1 cellular context compared by ENCODE assay signal in the genomic region with DNA sequence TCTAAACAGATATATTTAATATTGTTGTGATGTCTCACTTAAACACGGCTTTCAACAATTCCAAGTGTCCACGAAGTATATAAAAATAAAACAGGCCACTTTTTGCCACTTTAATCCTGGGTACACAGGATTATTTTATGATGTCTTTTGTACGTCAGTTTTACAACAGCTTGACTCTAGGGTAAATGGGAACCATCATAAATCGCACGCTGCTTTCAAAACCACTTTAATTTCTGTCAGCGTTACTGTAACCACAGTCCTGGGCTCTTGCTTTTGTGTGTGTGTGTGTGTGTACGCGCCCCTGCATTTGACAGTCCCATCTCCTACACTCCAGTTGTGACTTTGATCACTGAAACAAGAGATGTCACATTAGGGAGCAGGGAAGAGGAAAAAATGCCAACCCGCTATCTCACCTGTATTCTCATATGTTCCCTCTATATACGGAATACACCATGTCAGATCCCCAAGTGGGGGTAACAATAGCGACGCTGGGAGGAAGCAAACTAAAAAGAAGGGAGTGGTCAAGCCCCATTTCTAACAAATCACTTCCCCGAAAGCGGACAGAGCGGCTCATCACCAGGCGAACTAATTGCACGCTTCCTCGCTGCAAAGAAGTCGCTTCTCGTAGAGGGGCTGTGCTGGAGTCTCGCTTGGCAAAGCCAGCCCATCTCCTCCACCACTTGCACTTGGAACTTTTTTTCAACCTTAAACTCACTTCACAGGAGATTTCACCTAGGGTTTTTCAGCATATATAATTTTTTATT.
TF ChIP-seq lines count a peak whose summit lies in the region.

No MANE protein-coding gene starts in this region.

TF ChIP-seq in HEK293, 187 proteins besides CTCF, POLR2A, EP300 and RAD21 (continued from another document):
- TF ChIP-seq, protein P1, sequence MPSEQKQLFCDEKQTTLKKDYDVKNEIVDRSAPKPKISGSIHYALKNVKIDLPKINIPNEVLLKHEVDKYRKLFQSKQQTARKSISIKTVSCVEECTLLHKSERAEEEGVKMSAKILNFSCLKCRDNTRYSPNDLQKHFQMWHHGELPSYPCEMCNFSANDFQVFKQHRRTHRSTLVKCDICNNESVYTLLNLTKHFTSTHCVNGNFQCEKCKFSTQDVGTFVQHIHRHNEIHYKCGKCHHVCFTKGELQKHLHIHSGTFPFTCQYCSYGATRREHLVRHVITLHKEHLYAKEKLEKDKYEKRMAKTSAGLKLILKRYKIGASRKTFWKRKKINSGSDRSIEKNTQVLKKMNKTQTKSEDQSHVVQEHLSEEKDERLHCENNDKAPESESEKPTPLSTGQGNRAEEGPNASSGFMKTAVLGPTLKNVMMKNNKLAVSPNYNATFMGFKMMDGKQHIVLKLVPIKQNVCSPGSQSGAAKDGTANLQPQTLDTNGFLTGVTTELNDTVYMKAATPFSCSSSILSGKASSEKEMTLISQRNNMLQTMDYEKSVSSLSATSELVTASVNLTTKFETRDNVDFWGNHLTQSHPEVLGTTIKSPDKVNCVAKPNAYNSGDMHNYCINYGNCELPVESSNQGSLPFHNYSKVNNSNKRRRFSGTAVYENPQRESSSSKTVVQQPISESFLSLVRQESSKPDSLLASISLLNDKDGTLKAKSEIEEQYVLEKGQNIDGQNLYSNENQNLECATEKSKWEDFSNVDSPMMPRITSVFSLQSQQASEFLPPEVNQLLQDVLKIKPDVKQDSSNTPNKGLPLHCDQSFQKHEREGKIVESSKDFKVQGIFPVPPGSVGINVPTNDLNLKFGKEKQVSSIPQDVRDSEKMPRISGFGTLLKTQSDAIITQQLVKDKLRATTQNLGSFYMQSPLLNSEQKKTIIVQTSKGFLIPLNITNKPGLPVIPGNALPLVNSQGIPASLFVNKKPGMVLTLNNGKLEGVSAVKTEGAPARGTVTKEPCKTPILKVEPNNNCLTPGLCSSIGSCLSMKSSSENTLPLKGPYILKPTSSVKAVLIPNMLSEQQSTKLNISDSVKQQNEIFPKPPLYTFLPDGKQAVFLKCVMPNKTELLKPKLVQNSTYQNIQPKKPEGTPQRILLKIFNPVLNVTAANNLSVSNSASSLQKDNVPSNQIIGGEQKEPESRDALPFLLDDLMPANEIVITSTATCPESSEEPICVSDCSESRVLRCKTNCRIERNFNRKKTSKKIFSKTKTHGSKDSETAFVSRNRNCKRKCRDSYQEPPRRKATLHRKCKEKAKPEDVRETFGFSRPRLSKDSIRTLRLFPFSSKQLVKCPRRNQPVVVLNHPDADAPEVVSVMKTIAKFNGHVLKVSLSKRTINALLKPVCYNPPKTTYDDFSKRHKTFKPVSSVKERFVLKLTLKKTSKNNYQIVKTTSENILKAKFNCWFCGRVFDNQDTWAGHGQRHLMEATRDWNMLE (tag by site-specific recombination; conservative IDR thresholded peaks at IDR 0.05; ENCODE audit: low read depth): no peak
- TF ChIP-seq, protein P2, sequence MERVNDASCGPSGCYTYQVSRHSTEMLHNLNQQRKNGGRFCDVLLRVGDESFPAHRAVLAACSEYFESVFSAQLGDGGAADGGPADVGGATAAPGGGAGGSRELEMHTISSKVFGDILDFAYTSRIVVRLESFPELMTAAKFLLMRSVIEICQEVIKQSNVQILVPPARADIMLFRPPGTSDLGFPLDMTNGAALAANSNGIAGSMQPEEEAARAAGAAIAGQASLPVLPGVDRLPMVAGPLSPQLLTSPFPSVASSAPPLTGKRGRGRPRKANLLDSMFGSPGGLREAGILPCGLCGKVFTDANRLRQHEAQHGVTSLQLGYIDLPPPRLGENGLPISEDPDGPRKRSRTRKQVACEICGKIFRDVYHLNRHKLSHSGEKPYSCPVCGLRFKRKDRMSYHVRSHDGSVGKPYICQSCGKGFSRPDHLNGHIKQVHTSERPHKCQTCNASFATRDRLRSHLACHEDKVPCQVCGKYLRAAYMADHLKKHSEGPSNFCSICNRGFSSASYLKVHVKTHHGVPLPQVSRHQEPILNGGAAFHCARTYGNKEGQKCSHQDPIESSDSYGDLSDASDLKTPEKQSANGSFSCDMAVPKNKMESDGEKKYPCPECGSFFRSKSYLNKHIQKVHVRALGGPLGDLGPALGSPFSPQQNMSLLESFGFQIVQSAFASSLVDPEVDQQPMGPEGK (tag by site-specific recombination; IDR thresholded peaks at IDR 0.05): no peak
- TF ChIP-seq MZF1 (tag by site-specific recombination; IDR thresholded peaks at IDR 0.05; ENCODE audit: borderline replicate concordance) (peak; percentile 71; the same call in 1 of the 2 replicates), SCRT2 (tag by site-specific recombination; IDR thresholded peaks at IDR 0.05) (no peak), ZNF37A (tag by site-specific recombination; IDR thresholded peaks at IDR 0.05) (no peak), ZNF214 (tag by site-specific recombination; IDR thresholded peaks at IDR 0.05; ENCODE audit: borderline replicate concordance) (no peak), ZNF530 (tag by site-specific recombination; IDR thresholded peaks at IDR 0.05; ENCODE audit: low read depth) (no peak), ZXDB (tag by site-specific recombination; IDR thresholded peaks at IDR 0.05) (no peak), TRIM28 (IDR thresholded peaks at IDR 0.05; ENCODE audit: borderline replicate concordance, low read length) (no peak), ZNF114 (tag by site-specific recombination; IDR thresholded peaks at IDR 0.05) (no peak), ZBTB20 (tag by site-specific recombination; IDR thresholded peaks at IDR 0.05) (peak; percentile 71), ZNF600 (tag by site-specific recombination; IDR thresholded peaks at IDR 0.05) (peak; percentile 68), ZNF626 (tag by site-specific recombination; IDR thresholded peaks at IDR 0.05) (no peak), ZBTB17 (tag by site-specific recombination; IDR thresholded peaks at IDR 0.05) (peak; percentile 52; the same call in 1 of the 2 replicates), ZNF792 (tag by site-specific recombination; IDR thresholded peaks at IDR 0.05) (no peak), ZNF830 (tag by site-specific recombination; IDR thresholded peaks at IDR 0.05; ENCODE audit: low read depth) (no peak), ZNF560 (tag by site-specific recombination; IDR thresholded peaks at IDR 0.05; ENCODE audit: borderline replicate concordance) (no peak), FEZF1 (tag by site-specific recombination; IDR thresholded peaks at IDR 0.05) (peak; percentile 97), ZNF654 (tag by site-specific recombination; IDR thresholded peaks at IDR 0.05; ENCODE audit: low read depth) (no peak)
- TF ChIP-seq, protein P3, sequence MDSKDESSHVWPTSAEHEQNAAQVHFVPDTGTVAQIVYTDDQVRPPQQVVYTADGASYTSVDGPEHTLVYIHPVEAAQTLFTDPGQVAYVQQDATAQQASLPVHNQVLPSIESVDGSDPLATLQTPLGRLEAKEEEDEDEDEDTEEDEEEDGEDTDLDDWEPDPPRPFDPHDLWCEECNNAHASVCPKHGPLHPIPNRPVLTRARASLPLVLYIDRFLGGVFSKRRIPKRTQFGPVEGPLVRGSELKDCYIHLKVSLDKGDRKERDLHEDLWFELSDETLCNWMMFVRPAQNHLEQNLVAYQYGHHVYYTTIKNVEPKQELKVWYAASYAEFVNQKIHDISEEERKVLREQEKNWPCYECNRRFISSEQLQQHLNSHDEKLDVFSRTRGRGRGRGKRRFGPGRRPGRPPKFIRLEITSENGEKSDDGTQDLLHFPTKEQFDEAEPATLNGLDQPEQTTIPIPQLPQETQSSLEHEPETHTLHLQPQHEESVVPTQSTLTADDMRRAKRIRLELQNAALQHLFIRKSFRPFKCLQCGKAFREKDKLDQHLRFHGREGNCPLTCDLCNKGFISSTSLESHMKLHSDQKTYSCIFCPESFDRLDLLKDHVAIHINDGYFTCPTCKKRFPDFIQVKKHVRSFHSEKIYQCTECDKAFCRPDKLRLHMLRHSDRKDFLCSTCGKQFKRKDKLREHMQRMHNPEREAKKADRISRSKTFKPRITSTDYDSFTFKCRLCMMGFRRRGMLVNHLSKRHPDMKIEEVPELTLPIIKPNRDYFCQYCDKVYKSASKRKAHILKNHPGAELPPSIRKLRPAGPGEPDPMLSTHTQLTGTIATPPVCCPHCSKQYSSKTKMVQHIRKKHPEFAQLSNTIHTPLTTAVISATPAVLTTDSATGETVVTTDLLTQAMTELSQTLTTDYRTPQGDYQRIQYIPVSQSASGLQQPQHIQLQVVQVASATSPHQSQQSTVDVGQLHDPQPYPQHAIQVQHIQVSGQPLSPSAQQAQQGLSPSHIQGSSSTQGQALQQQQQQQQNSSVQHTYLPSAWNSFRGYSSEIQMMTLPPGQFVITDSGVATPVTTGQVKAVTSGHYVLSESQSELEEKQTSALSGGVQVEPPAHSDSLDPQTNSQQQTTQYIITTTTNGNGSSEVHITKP (tag by site-specific recombination; IDR thresholded peaks at IDR 0.05): peak; percentile 94
- TF ChIP-seq, protein P4, sequence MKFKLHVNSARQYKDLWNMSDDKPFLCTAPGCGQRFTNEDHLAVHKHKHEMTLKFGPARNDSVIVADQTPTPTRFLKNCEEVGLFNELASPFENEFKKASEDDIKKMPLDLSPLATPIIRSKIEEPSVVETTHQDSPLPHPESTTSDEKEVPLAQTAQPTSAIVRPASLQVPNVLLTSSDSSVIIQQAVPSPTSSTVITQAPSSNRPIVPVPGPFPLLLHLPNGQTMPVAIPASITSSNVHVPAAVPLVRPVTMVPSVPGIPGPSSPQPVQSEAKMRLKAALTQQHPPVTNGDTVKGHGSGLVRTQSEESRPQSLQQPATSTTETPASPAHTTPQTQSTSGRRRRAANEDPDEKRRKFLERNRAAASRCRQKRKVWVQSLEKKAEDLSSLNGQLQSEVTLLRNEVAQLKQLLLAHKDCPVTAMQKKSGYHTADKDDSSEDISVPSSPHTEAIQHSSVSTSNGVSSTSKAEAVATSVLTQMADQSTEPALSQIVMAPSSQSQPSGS (tag by site-specific recombination; IDR thresholded peaks at IDR 0.05; ENCODE audit: low read depth): no peak
- TF ChIP-seq, protein P5, sequence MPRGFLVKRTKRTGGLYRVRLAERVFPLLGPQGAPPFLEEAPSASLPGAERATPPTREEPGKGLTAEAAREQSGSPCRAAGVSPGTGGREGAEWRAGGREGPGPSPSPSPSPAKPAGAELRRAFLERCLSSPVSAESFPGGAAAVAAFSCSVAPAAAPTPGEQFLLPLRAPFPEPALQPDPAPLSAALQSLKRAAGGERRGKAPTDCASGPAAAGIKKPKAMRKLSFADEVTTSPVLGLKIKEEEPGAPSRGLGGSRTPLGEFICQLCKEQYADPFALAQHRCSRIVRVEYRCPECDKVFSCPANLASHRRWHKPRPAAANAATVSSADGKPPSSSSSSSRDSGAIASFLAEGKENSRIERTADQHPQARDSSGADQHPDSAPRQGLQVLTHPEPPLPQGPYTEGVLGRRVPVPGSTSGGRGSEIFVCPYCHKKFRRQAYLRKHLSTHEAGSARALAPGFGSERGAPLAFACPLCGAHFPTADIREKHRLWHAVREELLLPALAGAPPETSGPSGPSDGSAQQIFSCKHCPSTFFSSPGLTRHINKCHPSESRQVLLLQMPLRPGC (tag by site-specific recombination; IDR thresholded peaks at IDR 0.05): no peak
- TF ChIP-seq, protein P6, sequence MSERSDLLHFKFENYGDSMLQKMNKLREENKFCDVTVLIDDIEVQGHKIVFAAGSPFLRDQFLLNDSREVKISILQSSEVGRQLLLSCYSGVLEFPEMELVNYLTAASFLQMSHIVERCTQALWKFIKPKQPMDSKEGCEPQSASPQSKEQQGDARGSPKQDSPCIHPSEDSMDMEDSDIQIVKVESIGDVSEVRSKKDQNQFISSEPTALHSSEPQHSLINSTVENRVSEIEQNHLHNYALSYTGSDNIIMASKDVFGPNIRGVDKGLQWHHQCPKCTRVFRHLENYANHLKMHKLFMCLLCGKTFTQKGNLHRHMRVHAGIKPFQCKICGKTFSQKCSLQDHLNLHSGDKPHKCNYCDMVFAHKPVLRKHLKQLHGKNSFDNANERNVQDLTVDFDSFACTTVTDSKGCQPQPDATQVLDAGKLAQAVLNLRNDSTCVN (tag by site-specific recombination; optimal IDR thresholded peaks at IDR 0.05): no peak
- TF ChIP-seq, protein P7, sequence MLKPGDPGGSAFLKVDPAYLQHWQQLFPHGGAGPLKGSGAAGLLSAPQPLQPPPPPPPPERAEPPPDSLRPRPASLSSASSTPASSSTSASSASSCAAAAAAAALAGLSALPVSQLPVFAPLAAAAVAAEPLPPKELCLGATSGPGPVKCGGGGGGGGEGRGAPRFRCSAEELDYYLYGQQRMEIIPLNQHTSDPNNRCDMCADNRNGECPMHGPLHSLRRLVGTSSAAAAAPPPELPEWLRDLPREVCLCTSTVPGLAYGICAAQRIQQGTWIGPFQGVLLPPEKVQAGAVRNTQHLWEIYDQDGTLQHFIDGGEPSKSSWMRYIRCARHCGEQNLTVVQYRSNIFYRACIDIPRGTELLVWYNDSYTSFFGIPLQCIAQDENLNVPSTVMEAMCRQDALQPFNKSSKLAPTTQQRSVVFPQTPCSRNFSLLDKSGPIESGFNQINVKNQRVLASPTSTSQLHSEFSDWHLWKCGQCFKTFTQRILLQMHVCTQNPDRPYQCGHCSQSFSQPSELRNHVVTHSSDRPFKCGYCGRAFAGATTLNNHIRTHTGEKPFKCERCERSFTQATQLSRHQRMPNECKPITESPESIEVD (tag by site-specific recombination; IDR thresholded peaks at IDR 0.05): peak; percentile 87
